Comparison of ENCODE assay signal across 10 cellular contexts in genomic region chr20:4060054-4060795, GRCh38. TPM values are rescaled to one million over a fixed set of nuclear protein-coding genes. Genes with fewer than 3 reads are reported as not detected.
DNase-seq lines count a peak whose midpoint lies in the region; ATAC-seq lines count a peak whose summit lies in the region.
"Had no signal": no experiment of that assay in that cellular context is flagged by ENCODE, and none has a peak within 500 bp of the region (broad histone marks: within the 10 kb centered on the region; RNA-seq: fewer than 3 reads in every experiment).

No MANE protein-coding gene starts in this region.

- no peak overlapping the region for H2AFZ ChIP-seq in mesenchymal stem cell (ENCODE audit: low read depth, low read length)

- no peak overlapping the region for H3K4me3 ChIP-seq in BLaER1 treated with 17β-estradiol and CSF1 and Interleukin-3, amounts not matched to agents 10 nM and 100 nM
- no peak overlapping the region for H3K4me3 ChIP-seq in mesenchymal stem cell (ENCODE audit: insufficient read depth in 1 of 2, low read depth in 1 of 2, low read length in 2 of 2)

- no peaks in the 10 kb centered on the region for H3K79me1 ChIP-seq in mesenchymal stem cell (replicated peaks; ENCODE audit: low read length, poor library complexity, severe bottlenecking)

- H2BK15ac ChIP-seq in mesenchymal stem cell (ENCODE audit: low read depth, poor library complexity, severe bottlenecking): no peak overlapping the region

- H4K20me1 ChIP-seq in BLaER1 treated with 17β-estradiol and CSF1 and Interleukin-3, amounts not matched to agents 10 nM and 100 nM: no peaks in the 10 kb centered on the region

- peak overlapping the region in 1 of 2 experiments; percentile 56 for H2BK12ac ChIP-seq in mesenchymal stem cell (ENCODE audit: low read length in 2 of 2)

- no peak overlapping the region for H2BK120ac ChIP-seq in mesenchymal stem cell (ENCODE audit: low read depth, low read length)

- H2AK5ac ChIP-seq in mesenchymal stem cell (ENCODE audit: low read length, severe bottlenecking): no peak overlapping the region

- no peak overlapping the region for H3K14ac ChIP-seq in mesenchymal stem cell (ENCODE audit: low read length in 2 of 2)

- H3K4me1 ChIP-seq in BLaER1 treated with 17β-estradiol and CSF1 and Interleukin-3, amounts not matched to agents 10 nM and 100 nM: peaks cover 52 to 75% (median 66%) of the 10 kb centered on the region in 10 experiments
- H3K4me1 ChIP-seq in mesenchymal stem cell (ENCODE audit: control insufficient read depth, insufficient read depth, low read depth, low read length): peaks cover 8% of the 10 kb centered on the region

- 71% methylated on average over 10 of the region's 12 CpGs for WGBS in mesenchymal stem cell

- no peaks in the 10 kb centered on the region for H3K36me3 ChIP-seq in BLaER1 treated with 17β-estradiol and CSF1 and Interleukin-3, amounts not matched to agents 10 nM and 100 nM
- H3K36me3 ChIP-seq in mesenchymal stem cell (ENCODE audit: control insufficient read depth in 1 of 2, insufficient read depth in 2 of 2, low read depth in 1 of 2, low read length in 2 of 2): no peaks in the 10 kb centered on the region

- H3K18ac ChIP-seq in mesenchymal stem cell (ENCODE audit: low read depth in 1 of 2, low read length in 2 of 2): no peak overlapping the region

- peak overlapping the region in 9 of 11 experiments; percentile 0 to 56 (median 19); a peak in 10 of 22 replicates for H3K9ac ChIP-seq in BLaER1 treated with 17β-estradiol and CSF1 and Interleukin-3, amounts not matched to agents 10 nM and 100 nM
- H3K9ac ChIP-seq in mesenchymal stem cell (ENCODE audit: low read length): no peak overlapping the region

- H3K9me3 ChIP-seq in BLaER1 treated with 17β-estradiol and CSF1 and Interleukin-3, amounts not matched to agents 10 nM and 100 nM (replicated peaks in 1 of 11): no peaks in the 10 kb centered on the region
- H3K9me3 ChIP-seq in mesenchymal stem cell (ENCODE audit: control insufficient read depth, low read length): no peaks in the 10 kb centered on the region

- ATAC-seq in GM21576 (IDR thresholded peaks at IDR 0.05; ENCODE audit: unreplicated experiment) (peak; percentile 64), HG03442 (IDR thresholded peaks at IDR 0.05; ENCODE audit: unreplicated experiment) (no peak)
- no peak for ATAC-seq in stimulated activated naive CD8-positive, alpha-beta T cell treated with anti-CD3 and anti-CD28 coated beads, Interleukin-15, Interleukin-2, amounts not matched to agents 100 U/mL and 50 U/mL, for 24 hours

- peak overlapping the region; percentile 10 for H4K91ac ChIP-seq in mesenchymal stem cell (ENCODE audit: low read length)

- H3K27me3 ChIP-seq in BLaER1 treated with 17β-estradiol and CSF1 and Interleukin-3, amounts not matched to agents 10 nM and 100 nM: no peaks in the 10 kb centered on the region
- no peaks in the 10 kb centered on the region for H3K27me3 ChIP-seq in mesenchymal stem cell (ENCODE audit: control insufficient read depth in 1 of 2, insufficient read depth in 1 of 2, low read length in 2 of 2)

- H3K27ac ChIP-seq in BLaER1 treated with 17β-estradiol and CSF1 and Interleukin-3, amounts not matched to agents 10 nM and 100 nM: peak overlapping the region in 10 of 11 experiments; percentile 27 to 69 (median 57); a peak in 19 of 22 replicates
- no peak overlapping the region for H3K27ac ChIP-seq in mesenchymal stem cell (ENCODE audit: low read length, poor library complexity, severe bottlenecking)

- DNase-seq in NOMO-1 (lab: John Stamatoyannopoulos, UW; ENCODE audit: unreplicated experiment in 2 of 2): peak; percentile 38 to 55
- no peak for DNase-seq in mesenchymal stem cell
- no peak for DNase-seq in NCI-H2081 treated with DMSO at 0.1 percent for 48 hours (lab: John Stamatoyannopoulos, UW)
- no peak for DNase-seq in stimulated activated naive CD8-positive, alpha-beta T cell treated with anti-CD3 and anti-CD28 coated beads, Interleukin-15, Interleukin-2, amounts not matched to agents 100 U/mL and 50 U/mL, for 24 hours
- DNase-seq in NCI-H774 (lab: John Stamatoyannopoulos, UW): no peak
- DNase-seq: activated gamma-delta T cell treated with Interleukin-2 at 50 U/mL for 16 hours, Kasumi-1 had no signal

- no peak overlapping the region for H2BK5ac ChIP-seq in mesenchymal stem cell (ENCODE audit: low read depth, low read length, poor library complexity, severe bottlenecking)

- no peak overlapping the region for H3K23ac ChIP-seq in mesenchymal stem cell (ENCODE audit: low read length in 2 of 2)

- H3K4me2 ChIP-seq in BLaER1 treated with 17β-estradiol and CSF1 and Interleukin-3, amounts not matched to agents 10 nM and 100 nM: peak overlapping the region; percentile 60 to 94 (median 80)
- H3K4me2 ChIP-seq in mesenchymal stem cell (ENCODE audit: low read length, poor library complexity, severe bottlenecking): no peak overlapping the region

- peak overlapping the region in 1 of 2 experiments; percentile 20 for H3K4ac ChIP-seq in mesenchymal stem cell (ENCODE audit: low read depth in 1 of 2, low read length in 2 of 2)

- H4K8ac ChIP-seq in mesenchymal stem cell (ENCODE audit: low read length): no peak overlapping the region

RNA-seq across cellular contexts. Expression of gene RNF24, which starts 44.9 kb away (rescaled TPM):
- 57.4 TPM for polyA plus RNA-seq in mesenchymal stem cell (2013, experiment 1 of 2)
- 56.4 TPM for polyA plus RNA-seq in mesenchymal stem cell (2013, experiment 2 of 2)

Comparison
In these comparisons a context has a peak if more than half of its experiments do, and no peak if none do; other contexts are left out.
1. DNase-seq: peak in NOMO-1 (2 of 2); none in mesenchymal stem cell (single experiment), NCI-H2081 treated with DMSO at 0.1 percent for 48 hours (single experiment), stimulated activated naive CD8-positive, alpha-beta T cell treated with anti-CD3 and anti-CD28 coated beads, Interleukin-15, Interleukin-2, amounts not matched to agents 100 U/mL and 50 U/mL, for 24 hours (single experiment) and NCI-H774 (single experiment).